ENCODE assay signal across 8 cellular contexts in genomic region chr5:68187268-68188055, GRCh38. TPM values are rescaled to one million over a fixed set of nuclear protein-coding genes. Genes with fewer than 3 reads are reported as not detected.
A peak's percentile ranks its signal among the peaks of the same experiment; 100 is the strongest.
DNase-seq lines count a peak whose midpoint lies in the region; ATAC-seq, FAIRE-seq and TF ChIP-seq lines count a peak whose summit lies in the region.

No MANE protein-coding gene starts in this region.

- no peaks in the 10 kb centered on the region for H3K9me3 Mint-ChIP-seq in astrocyte (ENCODE audit: unreplicated experiment)

- no peak for TF ChIP-seq CTCF in astrocyte (IDR thresholded peaks at IDR 0.05; ENCODE audit: insufficient read depth, low read depth, low read length)

- H3K27ac ChIP-seq in astrocyte (ENCODE audit: low read depth, low read length) = no peak overlapping the region

- H3K27me3 Mint-ChIP-seq in astrocyte (ENCODE audit: low read depth, unreplicated experiment) = peaks cover 4% of the 10 kb centered on the region

- no peaks in the 10 kb centered on the region for H3K79me2 ChIP-seq in astrocyte (ENCODE audit: insufficient read depth, low read length)

- no peaks in the 10 kb centered on the region for H3K27me3 ChIP-seq in astrocyte (ENCODE audit: insufficient read depth, low read length)

- H3K4me1 ChIP-seq in astrocyte (ENCODE audit: insufficient read depth, low read length) = peaks cover 11% of the 10 kb centered on the region

- no peak for FAIRE-seq in astrocyte (lab: Jason Lieb, UNC)

- H3K27ac Mint-ChIP-seq in astrocyte (ENCODE audit: unreplicated experiment) = peak overlapping the region; percentile 58

- peak overlapping the region; percentile 84 for H3K4me2 ChIP-seq in astrocyte (ENCODE audit: low read length)

- H3K9me3 ChIP-seq in astrocyte (ENCODE audit: insufficient read depth, low read depth, low read length) = no peaks in the 10 kb centered on the region

- H3K4me1 Mint-ChIP-seq in astrocyte (ENCODE audit: low read depth, unreplicated experiment) = peaks cover 4% of the 10 kb centered on the region

- H3K36me3 Mint-ChIP-seq in astrocyte (ENCODE audit: low read depth, unreplicated experiment) = no peaks in the 10 kb centered on the region

- peak overlapping the region; percentile 71 for H3K4me3 Mint-ChIP-seq in astrocyte (ENCODE audit: unreplicated experiment)

- peak overlapping the region; percentile 45 for H3K9ac ChIP-seq in astrocyte (ENCODE audit: low read length)

- H3K36me3 ChIP-seq in astrocyte (ENCODE audit: insufficient read depth, low read length) = no peaks in the 10 kb centered on the region

- peak overlapping the region; percentile 49 for H3K4me3 ChIP-seq in astrocyte (ENCODE audit: insufficient read depth, low read depth, low read length)

- ATAC-seq in GM21423 (IDR thresholded peaks at IDR 0.05; ENCODE audit: unreplicated experiment) = no peak
- ATAC-seq in GM21367 (IDR thresholded peaks at IDR 0.05; ENCODE audit: unreplicated experiment) = no peak

- peak overlapping the region; percentile 78 for H2AFZ ChIP-seq in astrocyte (ENCODE audit: low read depth, low read length)

- no peaks in the 10 kb centered on the region for H4K20me1 ChIP-seq in astrocyte (ENCODE audit: insufficient read depth, low read length)

- peak; percentile 21 for DNase-seq in DMS153 (lab: John Stamatoyannopoulos, UW)
- peak; percentile 73 for DNase-seq in astrocyte (ENCODE audit: low read depth)
- peak; percentile 13 for DNase-seq in hepatic stellate cell (ENCODE audit: low spot score)
- peak; percentile 4 to 94 (median 88) for DNase-seq in nucleus accumbens (lab: John Stamatoyannopoulos, UW)
- no peak for DNase-seq in UCSD-AML1 (lab: John Stamatoyannopoulos, UW; ENCODE audit: unreplicated experiment)
- DNase-seq in NCI-H1417 treated with DMSO at 0.1 percent for 48 hours (lab: John Stamatoyannopoulos, UW) = no peak

RNA-seq across cellular contexts. Expression of gene PIK3R1, which starts 28.1 kb away (rescaled TPM):
- total RNA-seq in astrocyte = 21.8 and 25.7 TPM in 2 replicates

Comparison
In these comparisons a context has a peak if more than half of its experiments do, and no peak if none do; other contexts are left out.
1. DNase-seq: peak in DMS153 (single experiment), astrocyte (single experiment), hepatic stellate cell (single experiment) and nucleus accumbens (56 of 56); none in UCSD-AML1 (single experiment) and NCI-H1417 treated with DMSO at 0.1 percent for 48 hours (single experiment).